ENCODE assay signal across 14 cellular contexts in the genomic region with DNA sequence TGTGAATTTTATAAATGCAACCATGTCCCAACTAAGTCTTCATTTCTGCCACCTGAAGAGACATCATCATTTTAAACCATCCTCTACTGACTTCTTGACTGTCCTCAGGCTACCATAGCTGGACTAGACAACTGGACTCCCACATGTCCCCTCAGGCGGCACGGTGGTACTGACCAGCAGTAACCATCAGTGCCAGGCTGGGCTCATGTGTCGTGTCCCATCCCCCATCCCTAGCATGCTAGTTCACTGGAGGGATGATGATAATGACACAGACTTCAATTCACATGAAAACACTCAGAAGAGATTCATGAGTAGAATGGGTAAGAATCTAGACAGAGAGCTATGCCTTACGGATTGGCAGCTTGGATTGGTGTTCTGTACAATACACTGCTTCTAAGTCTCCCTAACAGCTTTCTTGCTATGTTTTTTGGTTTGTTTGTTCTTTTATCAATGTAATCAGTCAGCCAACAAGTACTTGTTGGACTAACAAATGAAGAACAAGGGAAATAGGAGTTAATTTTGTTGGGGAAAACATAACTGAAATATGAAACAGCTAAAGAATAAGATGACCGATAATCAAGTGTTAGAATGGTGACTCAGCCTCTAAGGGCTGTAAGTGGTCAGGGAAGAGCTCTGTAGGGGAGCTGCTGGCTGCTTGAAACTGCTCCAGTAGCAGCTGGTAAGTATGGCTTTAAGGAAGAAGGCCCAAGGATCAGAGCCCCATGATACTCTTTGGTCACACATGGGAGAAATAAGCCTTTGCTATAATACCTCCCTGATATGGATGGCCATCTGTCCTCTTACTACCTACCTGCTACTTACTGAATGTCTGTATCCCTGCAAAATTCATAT. TPM values are rescaled to one million over a fixed set of nuclear protein-coding genes. Genes with fewer than 3 reads are reported as not detected.
DNase-seq lines count a peak whose midpoint lies in the region; ATAC-seq and TF ChIP-seq lines count a peak whose summit lies in the region.
"Had no signal": no experiment of that assay in that cellular context is flagged by ENCODE, and none has a peak within 500 bp of the region (broad histone marks: within the 10 kb centered on the region; RNA-seq: fewer than 3 reads in every experiment).

No MANE protein-coding gene starts in this region.

- no peak overlapping the region for H3K4me2 ChIP-seq in PC-9

- H3K79me2 ChIP-seq in PC-9 (ENCODE audit: low read depth), result peaks cover 63% of the 10 kb centered on the region

- in situ Hi-C loops in astrocyte of the spinal cord (cut with HindIII; ENCODE audit: low sequenced_read_pairs), result no loop called here

- H3K9me3 ChIP-seq in left lung (no peaks in the 10 kb centered on the region), tibial nerve (no peaks in the 10 kb centered on the region), PC-9 (ENCODE audit: insufficient read depth, low read depth) (no peaks in the 10 kb centered on the region)
- H3K9me3 ChIP-seq: ascending aorta had no signal

- no peak for TF ChIP-seq CTCF in astrocyte of the spinal cord (IDR thresholded peaks at IDR 0.05; ENCODE audit: low read depth, low read length)
- TF ChIP-seq CTCF in left lung (IDR thresholded peaks at IDR 0.05), result no peak
- no peak for TF ChIP-seq CTCF in tibial nerve (IDR thresholded peaks at IDR 0.05)
- no peak for TF ChIP-seq CTCF in PC-9 (conservative IDR thresholded peaks at IDR 0.05)

- H3F3A ChIP-seq in PC-9 (ENCODE audit: insufficient read depth, low read depth), result 0 out of 2 replicates have a peak, but pooled peaks cover 7% of the 10 kb centered on the region

- H3K27ac ChIP-seq in left lung (no peak overlapping the region), tibial nerve (no peak overlapping the region), PC-9 (no peak overlapping the region)
- H3K27ac ChIP-seq: ascending aorta had no signal

- peak; percentile 43 for DNase-seq in AG08396 (ENCODE audit: low spot score)
- peak; percentile 39 for DNase-seq in HT1080 (ENCODE audit: low read depth)
- peak; percentile 72 for DNase-seq in astrocyte of the spinal cord (ENCODE audit: low read depth, low spot score)
- no peak for DNase-seq in left lung
- no peak for DNase-seq in tibial nerve (ENCODE audit: low spot score in 2 of 2)
- no peak for DNase-seq in PC-9
- DNase-seq: activated CD8-positive, alpha-beta memory T cell treated with anti-CD3 and anti-CD28 coated beads, Interleukin-2, amount 50 U/mL, for 48 hours; NCI-H1436; stimulated activated CD8-positive, alpha-beta memory T cell treated with anti-CD3 and anti-CD28 coated beads, Interleukin-4, amount 100 ng/mL, for 48 hours had no signal

- TF ChIP-seq EP300 in tibial nerve (IDR thresholded peaks at IDR 0.05), result no peak

- CTCF ChIA-PET in PC-9 (lab: Charles Lee), result no interaction called here

- H3K27me3 ChIP-seq in left lung, result no peaks in the 10 kb centered on the region
- H3K27me3 ChIP-seq in tibial nerve, result no peaks in the 10 kb centered on the region
- no peaks in the 10 kb centered on the region for H3K27me3 ChIP-seq in PC-9 (ENCODE audit: insufficient read depth, low read depth)
- H3K27me3 ChIP-seq: ascending aorta had no signal

- intact Hi-C loops in left lung (cut with DNase I) (no loop called here), PC-9 (cut with micrococcal nuclease; ENCODE audit: unreplicated experiment) (no loop called here)

- no peak for TF ChIP-seq POLR2A in tibial nerve (IDR thresholded peaks at IDR 0.05)

- no peak overlapping the region for H2AFZ ChIP-seq in PC-9

- H3K4me1 ChIP-seq in left lung, result no peaks in the 10 kb centered on the region
- H3K4me1 ChIP-seq in tibial nerve, result peaks cover 0 to 11% (median 0%) of the 10 kb centered on the region in 4 donors
- no peaks in the 10 kb centered on the region for H3K4me1 ChIP-seq in PC-9 (replicated peaks; ENCODE audit: insufficient read depth)
- H3K4me1 ChIP-seq: ascending aorta had no signal

- no TSS peak for BruUV-seq in PC-9 (replicated peaks; lab: Mats Ljungman, UMichigan)

- peaks cover 50% of the 10 kb centered on the region for H4K20me1 ChIP-seq in PC-9 (ENCODE audit: insufficient read depth)

- H3K4me3 ChIP-seq in astrocyte of the spinal cord (ENCODE audit: low read depth, low read length), result no peak overlapping the region
- H3K4me3 ChIP-seq in left lung, result no peak overlapping the region
- no peak overlapping the region for H3K4me3 ChIP-seq in tibial nerve
- H3K4me3 ChIP-seq in PC-9, result no peak overlapping the region
- H3K4me3 ChIP-seq: ascending aorta had no signal

- POLR2A ChIA-PET in PC-9 (lab: Charles Lee; ENCODE audit: unreplicated experiment), result interaction anchor here (0.7 kb wide), 1 partner anchor 31 kb away, joined by 7 read pairs; no protein-coding TSS in a partner anchor

- peak; percentile 93 for ATAC-seq in left lung
- no peak for ATAC-seq in HG03025 (IDR thresholded peaks at IDR 0.05; ENCODE audit: low FRiP score, unreplicated experiment)
- no peak for ATAC-seq in GM19351 (IDR thresholded peaks at IDR 0.05; ENCODE audit: unreplicated experiment)
- ATAC-seq: natural killer cell treated with Interleukin-12 subunit alpha and Interleukin-12 subunit beta and Interleukin-15 and Interleukin-18, amount 100 ng/mL, for 72 hours; Panc1 had no signal

- H3K36me3 ChIP-seq in left lung (no peaks in the 10 kb centered on the region), tibial nerve (no peaks in the 10 kb centered on the region), PC-9 (ENCODE audit: low read depth) (peaks cover 21% of the 10 kb centered on the region)
- H3K36me3 ChIP-seq: ascending aorta had no signal

- no peaks in the 10 kb centered on the region for H3K9me2 ChIP-seq in PC-9 (ENCODE audit: insufficient read depth)

- 75 to 80% methylated on average over 5 of the region's 5 CpGs for WGBS in tibial nerve, 2 donors

RNA-seq across cellular contexts. Expression of gene ZDHHC9, which starts 10.3 kb away (rescaled TPM):
- 7.3 and 11.6 TPM in 2 replicates for total RNA-seq in HT1080 (2014; rRNA removed; shearing (Covaris generic))
- polyA plus RNA-seq in HT1080 (2015; cell fraction: cytosol; rRNA removed), result 15.6 and 17.2 TPM in 2 replicates
- polyA plus RNA-seq in HT1080 (2015; cell fraction: nucleus; rRNA removed), result 17.9 and 19.9 TPM in 2 replicates
- total RNA-seq in left lung (10 to 100 TPM; 85.8 to 89.2 TPM), tibial nerve (10 to 100 TPM; 14.0 to 27.6 (median 19.1) TPM), PC-9 (2021) (84.2 and 108 TPM in 2 replicates)

RNA-seq across cellular contexts. Expression of gene SASH3, which starts 53.6 kb away (rescaled TPM):
- total RNA-seq in HT1080 (2014; rRNA removed; shearing (Covaris generic)), result 0.03 TPM in 1 of 2 replicates, not detected in the other
- polyA plus RNA-seq in HT1080 (2015; cell fraction: cytosol; rRNA removed), result not detected in 2 replicates
- not detected in 2 replicates for polyA plus RNA-seq in HT1080 (2015; cell fraction: nucleus; rRNA removed)
- total RNA-seq in left lung, result 10 to 100 TPM; 17.1 to 62.9 TPM
- total RNA-seq in tibial nerve, result 10 to 100 TPM; 10.4 to 20.4 (median 15.0) TPM
- total RNA-seq in PC-9 (2021), result not detected in 2 replicates

Comparison
In these comparisons a context has a peak if more than half of its experiments do, and no peak if none do; other contexts are left out.
1. DNase-seq: peak in AG08396 (single experiment), HT1080 (single experiment) and astrocyte of the spinal cord (single experiment); none in left lung (0 of 2), tibial nerve (0 of 2) and PC-9 (0 of 2).
2. RNA of gene SASH3, which starts 53.6 kb away (total RNA-seq): 17.1 to 62.9 TPM in left lung and 10.4 to 20.4 TPM in tibial nerve; 0.03 TPM in HT1080 and not detected in PC-9; every median in the first group is over 10 times any median in the second.